26 cellular contexts compared by ENCODE assay signal in the genomic region with DNA sequence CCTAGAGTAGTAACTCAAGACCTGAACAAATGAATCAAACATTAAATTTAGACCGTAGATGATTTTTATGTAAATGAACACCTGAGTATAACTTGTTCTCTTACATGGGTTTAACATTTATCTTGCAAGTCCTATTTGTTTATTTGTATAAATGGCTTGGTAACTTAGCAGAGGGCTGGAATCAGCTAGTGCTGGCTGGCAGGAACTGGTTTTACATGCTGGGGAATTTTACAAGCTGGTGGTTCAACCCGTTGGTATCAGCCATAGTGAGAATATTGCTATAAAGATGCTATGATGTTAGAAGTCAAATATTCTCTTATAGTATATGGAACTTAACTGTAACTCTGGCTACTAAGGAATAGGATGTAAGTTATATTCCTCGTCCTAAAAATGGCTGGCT. TPM values are rescaled to one million over a fixed set of nuclear protein-coding genes. Genes with fewer than 3 reads are reported as not detected.
DNase-seq lines count a peak whose midpoint lies in the region; ATAC-seq, FAIRE-seq and TF ChIP-seq lines count a peak whose summit lies in the region.
"Had no signal": no experiment of that assay in that cellular context is flagged by ENCODE, and none has a peak within 500 bp of the region (broad histone marks: within the 10 kb centered on the region; RNA-seq: fewer than 3 reads in every experiment).

No MANE protein-coding gene starts in this region.

- H3K4me1 ChIP-seq in SK-N-SH (ENCODE audit: control insufficient read depth in 1 of 2, insufficient read depth in 2 of 2, low read depth in 1 of 2, low read length in 1 of 2) (no peaks in the 10 kb centered on the region), A673 (ENCODE audit: insufficient read depth, low read length, poor library complexity, severe bottlenecking) (no peaks in the 10 kb centered on the region)
- H3K4me1 ChIP-seq: BLaER1, Peyer's patch, SJCRH30 had no signal

- WGBS in SK-N-SH (ENCODE audit: low lambda C conversion rate), result 12% methylated on average over 3 of the region's 3 CpGs

- no peaks in the 10 kb centered on the region for H3K27me3 ChIP-seq in bronchial epithelial cell (ENCODE audit: control insufficient read depth, insufficient read depth, low read length)
- H3K27me3 ChIP-seq in SK-N-SH (ENCODE audit: insufficient read depth), result no peaks in the 10 kb centered on the region
- H3K27me3 ChIP-seq in A673 (replicated peaks; ENCODE audit: insufficient read depth, low read depth, low read length, poor library complexity), result peaks cover 3% of the 10 kb centered on the region
- H3K27me3 ChIP-seq: BLaER1, Peyer's patch had no signal

- TF ChIP-seq RAD21 in SK-N-SH (IDR thresholded peaks at IDR 0.05; ENCODE audit: low read length), result no peak

- DNase-seq in HT-29 (ENCODE audit: low spot score) (peak; percentile 51), bronchial epithelial cell (ENCODE audit: low read depth) (peak; percentile 42), kidney glomerular epithelial cell (lab: John Stamatoyannopoulos, UW) (peak; percentile 30), renal cortical epithelial cell (ENCODE audit: low read depth) (peak; percentile 87), SK-N-SH (no peak), A673 (ENCODE audit: low spot score) (no peak)
- DNase-seq in effector CD8-positive, alpha-beta T cell (lab: John Stamatoyannopoulos, UW), result no peak
- DNase-seq: Caco-2; CD4-positive, alpha-beta memory T cell; DMS 273 treated with DMSO at 0.1 percent for 48 hours; H7; HFFc6; NCI-H1092 treated with DMSO at 0.1 percent for 48 hours; NCI-H1436 treated with DMSO at 0.1 percent for 48 hours; NCI-H1930; NCI-H345; NCI-H524 treated with DMSO at 0.1 percent for 48 hours; NCI-H82; Peyer's patch; SJCRH30 had no signal

- H3K36me3 ChIP-seq in bronchial epithelial cell (ENCODE audit: control insufficient read depth, insufficient read depth, low read length) (no peaks in the 10 kb centered on the region), SK-N-SH (replicated peaks in 1 of 2; ENCODE audit: control insufficient read depth in 1 of 2, insufficient read depth in 2 of 2, low read length in 1 of 2) (no peaks in the 10 kb centered on the region), A673 (ENCODE audit: insufficient read depth, low read length, poor library complexity, severe bottlenecking) (no peaks in the 10 kb centered on the region)
- H3K36me3 ChIP-seq: BLaER1, Peyer's patch, SJCRH30 had no signal

- POLR2A ChIA-PET in SK-N-SH (lab: Yijun Ruan, JAX), result no interaction called here
- POLR2A ChIA-PET in A673 (lab: Charles Lee; ENCODE audit: low non-redundant PET), result no interaction called here

- CTCF ChIA-PET in SK-N-SH (lab: Yijun Ruan, JAX) (no interaction called here), A673 (lab: Charles Lee) (no interaction called here)

- H3K9me2 ChIP-seq in SK-N-SH, result no peaks in the 10 kb centered on the region

- no peak overlapping the region for H2AFZ ChIP-seq in SK-N-SH (ENCODE audit: low read depth)

- H3K4me2 ChIP-seq in SK-N-SH, result no peak overlapping the region
- H3K4me2 ChIP-seq: BLaER1 had no signal

- no peak overlapping the region for H3K27ac ChIP-seq in SK-N-SH (ENCODE audit: low read depth in 2 of 2, low read length in 1 of 2)
- H3K27ac ChIP-seq in A673 (ENCODE audit: low read depth, low read length, poor library complexity, severe bottlenecking), result no peak overlapping the region
- H3K27ac ChIP-seq: BLaER1, Peyer's patch, SJCRH30 had no signal

- no peak for TF ChIP-seq EP300 in SK-N-SH (IDR thresholded peaks at IDR 0.05; ENCODE audit: borderline replicate concordance in 1 of 2, low read depth in 1 of 2, low read length in 1 of 2)

- FAIRE-seq in bronchial epithelial cell (lab: Jason Lieb, UNC), result no peak
- FAIRE-seq: HepG2, K562 had no signal

- peaks cover 3% of the 10 kb centered on the region for H3F3A ChIP-seq in SK-N-SH (replicated peaks; ENCODE audit: insufficient read depth)

- TF ChIP-seq CTCF in bronchial epithelial cell (IDR thresholded peaks at IDR 0.05; ENCODE audit: insufficient read depth, low read length, severe bottlenecking), result no peak
- TF ChIP-seq CTCF in SK-N-SH (IDR thresholded peaks at IDR 0.05), result no peak
- no peak for TF ChIP-seq CTCF in A673 (conservative IDR thresholded peaks at IDR 0.05; ENCODE audit: low read depth, low read length)

- no peak for ATAC-seq in GM21367 (IDR thresholded peaks at IDR 0.05; ENCODE audit: unreplicated experiment)
- ATAC-seq: HepG2, K562 had no signal

- BruUV-seq in A673 (replicated peaks; lab: Mats Ljungman, UMichigan), result no TSS peak

- H3K9ac ChIP-seq in SK-N-SH, result no peak overlapping the region
- H3K9ac ChIP-seq: BLaER1 had no signal

- intact Hi-C loops in A673 (cut with micrococcal nuclease; ENCODE audit: unreplicated experiment), result no loop called here

- H3K4me3 ChIP-seq in bronchial epithelial cell (ENCODE audit: low read depth, low read length) (no peak overlapping the region), SK-N-SH (ENCODE audit: low read depth in 2 of 2, low read length in 1 of 2) (no peak overlapping the region), A673 (ENCODE audit: low read depth, low read length, poor library complexity, severe bottlenecking) (no peak overlapping the region)
- H3K4me3 ChIP-seq: BLaER1, K562, Peyer's patch, SJCRH30 had no signal

- no peaks in the 10 kb centered on the region for H4K20me1 ChIP-seq in SK-N-SH (ENCODE audit: insufficient read depth)
- H4K20me1 ChIP-seq: BLaER1 had no signal

- H3K9me3 ChIP-seq in SK-N-SH, result no peaks in the 10 kb centered on the region
- H3K9me3 ChIP-seq in A673 (ENCODE audit: low read depth, low read length, poor library complexity, severe bottlenecking), result no peaks in the 10 kb centered on the region
- H3K9me3 ChIP-seq: BLaER1, Caco-2, Peyer's patch, SJCRH30 had no signal

- H3K79me2 ChIP-seq in SK-N-SH (ENCODE audit: insufficient read depth), result no peaks in the 10 kb centered on the region

TF ChIP-seq in SK-N-SH, 30 proteins besides CTCF, POLR2A, EP300 and RAD21:
- TF ChIP-seq NFIC (IDR thresholded peaks at IDR 0.05; ENCODE audit: borderline replicate concordance), result no peak
- TF ChIP-seq TCF12 (IDR thresholded peaks at IDR 0.05), result no peak
- TF ChIP-seq, protein P1, sequence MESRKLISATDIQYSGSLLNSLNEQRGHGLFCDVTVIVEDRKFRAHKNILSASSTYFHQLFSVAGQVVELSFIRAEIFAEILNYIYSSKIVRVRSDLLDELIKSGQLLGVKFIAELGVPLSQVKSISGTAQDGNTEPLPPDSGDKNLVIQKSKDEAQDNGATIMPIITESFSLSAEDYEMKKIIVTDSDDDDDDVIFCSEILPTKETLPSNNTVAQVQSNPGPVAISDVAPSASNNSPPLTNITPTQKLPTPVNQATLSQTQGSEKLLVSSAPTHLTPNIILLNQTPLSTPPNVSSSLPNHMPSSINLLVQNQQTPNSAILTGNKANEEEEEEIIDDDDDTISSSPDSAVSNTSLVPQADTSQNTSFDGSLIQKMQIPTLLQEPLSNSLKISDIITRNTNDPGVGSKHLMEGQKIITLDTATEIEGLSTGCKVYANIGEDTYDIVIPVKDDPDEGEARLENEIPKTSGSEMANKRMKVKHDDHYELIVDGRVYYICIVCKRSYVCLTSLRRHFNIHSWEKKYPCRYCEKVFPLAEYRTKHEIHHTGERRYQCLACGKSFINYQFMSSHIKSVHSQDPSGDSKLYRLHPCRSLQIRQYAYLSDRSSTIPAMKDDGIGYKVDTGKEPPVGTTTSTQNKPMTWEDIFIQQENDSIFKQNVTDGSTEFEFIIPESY (IDR thresholded peaks at IDR 0.05; ENCODE audit: borderline replicate concordance, low read depth), result no peak

RNA-seq across cellular contexts. Expression of a gene that starts 8.9 kb away (rescaled TPM):
- 0.63 TPM in 1 of 2 replicates, not detected in the other for total RNA-seq in HT-29 (2014; rRNA removed; shearing (Covaris generic))
- total RNA-seq in bronchial epithelial cell, result not detected in 2 replicates
- 5.3 and 20.3 TPM in 2 replicates for total RNA-seq in renal cortical epithelial cell
- polyA plus RNA-seq in SK-N-SH (2012; rRNA removed), result not detected in 2 replicates
- polyA plus RNA-seq in SK-N-SH (2012; cell fraction: cytosol; rRNA removed), result not detected in 2 replicates
- not detected in 2 replicates for polyA plus RNA-seq in SK-N-SH (2012; cell fraction: nucleus; rRNA removed)
- total RNA-seq in A673 (2021), result not detected in 2 replicates
- total RNA-seq: Caco-2; CD4-positive, alpha-beta memory T cell; G401; HepG2; HFFc6; K562; LHCN-M2; Peyer's patch had no signal
- polyA plus RNA-seq: CD4-positive, alpha-beta memory T cell; HepG2; K562 had no signal

Comparison
In these comparisons a context has a peak if more than half of its experiments do, and no peak if none do; other contexts are left out.
1. DNase-seq: peak in HT-29 (single experiment), bronchial epithelial cell (single experiment), kidney glomerular epithelial cell (single experiment) and renal cortical epithelial cell (single experiment); none in effector CD8-positive, alpha-beta T cell (single experiment), SK-N-SH (single experiment) and A673 (single experiment).